ENCODE assay signal across 1 cellular context in genomic region chr7:1290262-1291039, GRCh38.
TF ChIP-seq lines count a peak whose summit lies in the region.

No MANE protein-coding gene starts in this region.

TF ChIP-seq in H1, 55 proteins besides CTCF, POLR2A, EP300 and RAD21:
- TF ChIP-seq GTF2F1 (IDR thresholded peaks at IDR 0.05; ENCODE audit: borderline replicate concordance, low read depth, low read length): no peak
- TF ChIP-seq, protein P1, sequence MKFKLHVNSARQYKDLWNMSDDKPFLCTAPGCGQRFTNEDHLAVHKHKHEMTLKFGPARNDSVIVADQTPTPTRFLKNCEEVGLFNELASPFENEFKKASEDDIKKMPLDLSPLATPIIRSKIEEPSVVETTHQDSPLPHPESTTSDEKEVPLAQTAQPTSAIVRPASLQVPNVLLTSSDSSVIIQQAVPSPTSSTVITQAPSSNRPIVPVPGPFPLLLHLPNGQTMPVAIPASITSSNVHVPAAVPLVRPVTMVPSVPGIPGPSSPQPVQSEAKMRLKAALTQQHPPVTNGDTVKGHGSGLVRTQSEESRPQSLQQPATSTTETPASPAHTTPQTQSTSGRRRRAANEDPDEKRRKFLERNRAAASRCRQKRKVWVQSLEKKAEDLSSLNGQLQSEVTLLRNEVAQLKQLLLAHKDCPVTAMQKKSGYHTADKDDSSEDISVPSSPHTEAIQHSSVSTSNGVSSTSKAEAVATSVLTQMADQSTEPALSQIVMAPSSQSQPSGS (IDR thresholded peaks at IDR 0.05; ENCODE audit: low read length): no peak
- no peak for TF ChIP-seq GABPA (IDR thresholded peaks at IDR 0.05; ENCODE audit: borderline replicate concordance, insufficient read depth, low read length)
- no peak for TF ChIP-seq SIRT6 (IDR thresholded peaks at IDR 0.05; ENCODE audit: low read length)
- TF ChIP-seq USF2 (IDR thresholded peaks at IDR 0.05; ENCODE audit: low read length): peak; percentile 27
- no peak for TF ChIP-seq SP4 (IDR thresholded peaks at IDR 0.05; ENCODE audit: low read length)
- no peak for TF ChIP-seq POU5F1 (IDR thresholded peaks at IDR 0.05; ENCODE audit: low read depth, low read length)
- TF ChIP-seq FOSL1 (IDR thresholded peaks at IDR 0.05; ENCODE audit: insufficient read depth, low read depth, low read length): no peak
- TF ChIP-seq KDM5A (IDR thresholded peaks at IDR 0.05; ENCODE audit: low read length): no peak
- peak; percentile 63; the same call in 1 of the 2 replicates for TF ChIP-seq CREB1 (IDR thresholded peaks at IDR 0.05)
- no peak for TF ChIP-seq CHD1 (IDR thresholded peaks at IDR 0.05; ENCODE audit: low read depth, low read length)
- TF ChIP-seq NRF1 (IDR thresholded peaks at IDR 0.05; ENCODE audit: low read depth, low read length): no peak
- 0 out of 2 replicates have a peak, but pooled peaks have one; percentile 37 for TF ChIP-seq YY1 (IDR thresholded peaks at IDR 0.05; ENCODE audit: low read depth, low read length)
- peak; percentile 72 for TF ChIP-seq ASH2L (IDR thresholded peaks at IDR 0.05; ENCODE audit: low read length)
- no peak for TF ChIP-seq SIX5 (IDR thresholded peaks at IDR 0.05; ENCODE audit: low read depth, low read length)
- TF ChIP-seq TAF1 (IDR thresholded peaks at IDR 0.05; ENCODE audit: low read depth, low read length): no peak
- TF ChIP-seq EGR1 (IDR thresholded peaks at IDR 0.05; ENCODE audit: borderline replicate concordance, low read depth, low read length): no peak
- TF ChIP-seq CHD2 (IDR thresholded peaks at IDR 0.05; ENCODE audit: low read length): no peak
- no peak for TF ChIP-seq SP2 (IDR thresholded peaks at IDR 0.05; ENCODE audit: low read length)
- TF ChIP-seq KDM1A (IDR thresholded peaks at IDR 0.05; ENCODE audit: borderline replicate concordance, low read length): no peak
- TF ChIP-seq TAF7 (optimal IDR thresholded peaks at IDR 0.05; ENCODE audit: borderline replicate concordance, low read depth, low read length): no peak
- no peak for TF ChIP-seq BRCA1 (IDR thresholded peaks at IDR 0.05; ENCODE audit: low read depth, low read length)
- TF ChIP-seq KDM4A (IDR thresholded peaks at IDR 0.05; ENCODE audit: low read depth, low read length, severe bottlenecking): peak; percentile 56
- TF ChIP-seq RXRA (IDR thresholded peaks at IDR 0.05; ENCODE audit: insufficient read depth, low read depth, low read length): no peak
- TF ChIP-seq SP1 (IDR thresholded peaks at IDR 0.05; ENCODE audit: low read depth, low read length): no peak
- TF ChIP-seq, protein P2, sequence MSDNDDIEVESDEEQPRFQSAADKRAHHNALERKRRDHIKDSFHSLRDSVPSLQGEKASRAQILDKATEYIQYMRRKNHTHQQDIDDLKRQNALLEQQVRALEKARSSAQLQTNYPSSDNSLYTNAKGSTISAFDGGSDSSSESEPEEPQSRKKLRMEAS (IDR thresholded peaks at IDR 0.05): no peak; the same call in 1 of the 2 replicates
- TF ChIP-seq SAP30 (IDR thresholded peaks at IDR 0.05; ENCODE audit: insufficient read depth, insufficient replicate concordance, low read length): no peak
- no peak for TF ChIP-seq ZNF274 (IDR thresholded peaks at IDR 0.05; ENCODE audit: borderline replicate concordance, extremely low read depth, low read length)
- no peak for TF ChIP-seq SRF (IDR thresholded peaks at IDR 0.05; ENCODE audit: low read depth, low read length)
- no peak for TF ChIP-seq NANOG (IDR thresholded peaks at IDR 0.05; ENCODE audit: insufficient read depth, low read depth, low read length, poor library complexity, severe bottlenecking)
- TF ChIP-seq, protein P3, sequence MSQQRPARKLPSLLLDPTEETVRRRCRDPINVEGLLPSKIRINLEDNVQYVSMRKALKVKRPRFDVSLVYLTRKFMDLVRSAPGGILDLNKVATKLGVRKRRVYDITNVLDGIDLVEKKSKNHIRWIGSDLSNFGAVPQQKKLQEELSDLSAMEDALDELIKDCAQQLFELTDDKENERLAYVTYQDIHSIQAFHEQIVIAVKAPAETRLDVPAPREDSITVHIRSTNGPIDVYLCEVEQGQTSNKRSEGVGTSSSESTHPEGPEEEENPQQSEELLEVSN (IDR thresholded peaks at IDR 0.05): no peak
- no peak for TF ChIP-seq CTBP2 (IDR thresholded peaks at IDR 0.05; ENCODE audit: borderline replicate concordance, insufficient read depth, insufficient read length, low read length)
- no peak for TF ChIP-seq CBX8 (IDR thresholded peaks at IDR 0.05; ENCODE audit: borderline replicate concordance, low read depth, low read length)
- TF ChIP-seq EZH2 (IDR thresholded peaks at IDR 0.05; ENCODE audit: low read depth, low read length, severe bottlenecking): peak; percentile 21
- TF ChIP-seq RFX5 (IDR thresholded peaks at IDR 0.05; ENCODE audit: borderline replicate concordance, low read depth, low read length): no peak
- no peak for TF ChIP-seq TBP (IDR thresholded peaks at IDR 0.05; ENCODE audit: low read depth, low read length)
- no peak for TF ChIP-seq RNF2 (IDR thresholded peaks at IDR 0.05; ENCODE audit: borderline replicate concordance, low read depth, low read length, missing control alignments, poor library complexity, severe bottlenecking)
- TF ChIP-seq SUZ12 (IDR thresholded peaks at IDR 0.05; ENCODE audit: low read length): peak; percentile 21; the same call in 1 of the 2 replicates
- TF ChIP-seq POLR2AphosphoS5 (IDR thresholded peaks at IDR 0.05; ENCODE audit: low read depth, low read length): no peak
- no peak for TF ChIP-seq JUND (IDR thresholded peaks at IDR 0.05; ENCODE audit: low read length)
- TF ChIP-seq BACH1 (IDR thresholded peaks at IDR 0.05; ENCODE audit: low read length): no peak
- no peak for TF ChIP-seq CEBPB (IDR thresholded peaks at IDR 0.05; ENCODE audit: low read depth, low read length)
- no peak for TF ChIP-seq MAFK (IDR thresholded peaks at IDR 0.05; ENCODE audit: low read depth, low read length)
- no peak for TF ChIP-seq ATF3 (IDR thresholded peaks at IDR 0.05; ENCODE audit: insufficient read depth, low read depth, low read length)
- no peak for TF ChIP-seq TCF12 (IDR thresholded peaks at IDR 0.05; ENCODE audit: low read depth, low read length)
- TF ChIP-seq HDAC6 (IDR thresholded peaks at IDR 0.05; ENCODE audit: low read depth, low read length): no peak
- TF ChIP-seq TEAD4 (IDR thresholded peaks at IDR 0.05; ENCODE audit: low read depth, low read length): no peak
- TF ChIP-seq, protein P4, sequence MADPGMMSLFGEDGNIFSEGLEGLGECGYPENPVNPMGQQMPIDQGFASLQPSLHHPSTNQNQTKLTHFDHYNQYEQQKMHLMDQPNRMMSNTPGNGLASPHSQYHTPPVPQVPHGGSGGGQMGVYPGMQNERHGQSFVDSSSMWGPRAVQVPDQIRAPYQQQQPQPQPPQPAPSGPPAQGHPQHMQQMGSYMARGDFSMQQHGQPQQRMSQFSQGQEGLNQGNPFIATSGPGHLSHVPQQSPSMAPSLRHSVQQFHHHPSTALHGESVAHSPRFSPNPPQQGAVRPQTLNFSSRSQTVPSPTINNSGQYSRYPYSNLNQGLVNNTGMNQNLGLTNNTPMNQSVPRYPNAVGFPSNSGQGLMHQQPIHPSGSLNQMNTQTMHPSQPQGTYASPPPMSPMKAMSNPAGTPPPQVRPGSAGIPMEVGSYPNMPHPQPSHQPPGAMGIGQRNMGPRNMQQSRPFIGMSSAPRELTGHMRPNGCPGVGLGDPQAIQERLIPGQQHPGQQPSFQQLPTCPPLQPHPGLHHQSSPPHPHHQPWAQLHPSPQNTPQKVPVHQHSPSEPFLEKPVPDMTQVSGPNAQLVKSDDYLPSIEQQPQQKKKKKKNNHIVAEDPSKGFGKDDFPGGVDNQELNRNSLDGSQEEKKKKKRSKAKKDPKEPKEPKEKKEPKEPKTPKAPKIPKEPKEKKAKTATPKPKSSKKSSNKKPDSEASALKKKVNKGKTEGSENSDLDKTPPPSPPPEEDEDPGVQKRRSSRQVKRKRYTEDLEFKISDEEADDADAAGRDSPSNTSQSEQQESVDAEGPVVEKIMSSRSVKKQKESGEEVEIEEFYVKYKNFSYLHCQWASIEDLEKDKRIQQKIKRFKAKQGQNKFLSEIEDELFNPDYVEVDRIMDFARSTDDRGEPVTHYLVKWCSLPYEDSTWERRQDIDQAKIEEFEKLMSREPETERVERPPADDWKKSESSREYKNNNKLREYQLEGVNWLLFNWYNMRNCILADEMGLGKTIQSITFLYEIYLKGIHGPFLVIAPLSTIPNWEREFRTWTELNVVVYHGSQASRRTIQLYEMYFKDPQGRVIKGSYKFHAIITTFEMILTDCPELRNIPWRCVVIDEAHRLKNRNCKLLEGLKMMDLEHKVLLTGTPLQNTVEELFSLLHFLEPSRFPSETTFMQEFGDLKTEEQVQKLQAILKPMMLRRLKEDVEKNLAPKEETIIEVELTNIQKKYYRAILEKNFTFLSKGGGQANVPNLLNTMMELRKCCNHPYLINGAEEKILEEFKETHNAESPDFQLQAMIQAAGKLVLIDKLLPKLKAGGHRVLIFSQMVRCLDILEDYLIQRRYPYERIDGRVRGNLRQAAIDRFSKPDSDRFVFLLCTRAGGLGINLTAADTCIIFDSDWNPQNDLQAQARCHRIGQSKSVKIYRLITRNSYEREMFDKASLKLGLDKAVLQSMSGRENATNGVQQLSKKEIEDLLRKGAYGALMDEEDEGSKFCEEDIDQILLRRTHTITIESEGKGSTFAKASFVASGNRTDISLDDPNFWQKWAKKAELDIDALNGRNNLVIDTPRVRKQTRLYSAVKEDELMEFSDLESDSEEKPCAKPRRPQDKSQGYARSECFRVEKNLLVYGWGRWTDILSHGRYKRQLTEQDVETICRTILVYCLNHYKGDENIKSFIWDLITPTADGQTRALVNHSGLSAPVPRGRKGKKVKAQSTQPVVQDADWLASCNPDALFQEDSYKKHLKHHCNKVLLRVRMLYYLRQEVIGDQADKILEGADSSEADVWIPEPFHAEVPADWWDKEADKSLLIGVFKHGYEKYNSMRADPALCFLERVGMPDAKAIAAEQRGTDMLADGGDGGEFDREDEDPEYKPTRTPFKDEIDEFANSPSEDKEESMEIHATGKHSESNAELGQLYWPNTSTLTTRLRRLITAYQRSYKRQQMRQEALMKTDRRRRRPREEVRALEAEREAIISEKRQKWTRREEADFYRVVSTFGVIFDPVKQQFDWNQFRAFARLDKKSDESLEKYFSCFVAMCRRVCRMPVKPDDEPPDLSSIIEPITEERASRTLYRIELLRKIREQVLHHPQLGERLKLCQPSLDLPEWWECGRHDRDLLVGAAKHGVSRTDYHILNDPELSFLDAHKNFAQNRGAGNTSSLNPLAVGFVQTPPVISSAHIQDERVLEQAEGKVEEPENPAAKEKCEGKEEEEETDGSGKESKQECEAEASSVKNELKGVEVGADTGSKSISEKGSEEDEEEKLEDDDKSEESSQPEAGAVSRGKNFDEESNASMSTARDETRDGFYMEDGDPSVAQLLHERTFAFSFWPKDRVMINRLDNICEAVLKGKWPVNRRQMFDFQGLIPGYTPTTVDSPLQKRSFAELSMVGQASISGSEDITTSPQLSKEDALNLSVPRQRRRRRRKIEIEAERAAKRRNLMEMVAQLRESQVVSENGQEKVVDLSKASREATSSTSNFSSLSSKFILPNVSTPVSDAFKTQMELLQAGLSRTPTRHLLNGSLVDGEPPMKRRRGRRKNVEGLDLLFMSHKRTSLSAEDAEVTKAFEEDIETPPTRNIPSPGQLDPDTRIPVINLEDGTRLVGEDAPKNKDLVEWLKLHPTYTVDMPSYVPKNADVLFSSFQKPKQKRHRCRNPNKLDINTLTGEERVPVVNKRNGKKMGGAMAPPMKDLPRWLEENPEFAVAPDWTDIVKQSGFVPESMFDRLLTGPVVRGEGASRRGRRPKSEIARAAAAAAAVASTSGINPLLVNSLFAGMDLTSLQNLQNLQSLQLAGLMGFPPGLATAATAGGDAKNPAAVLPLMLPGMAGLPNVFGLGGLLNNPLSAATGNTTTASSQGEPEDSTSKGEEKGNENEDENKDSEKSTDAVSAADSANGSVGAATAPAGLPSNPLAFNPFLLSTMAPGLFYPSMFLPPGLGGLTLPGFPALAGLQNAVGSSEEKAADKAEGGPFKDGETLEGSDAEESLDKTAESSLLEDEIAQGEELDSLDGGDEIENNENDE (IDR thresholded peaks at IDR 0.05; ENCODE audit: insufficient replicate concordance, low read length): no peak
- TF ChIP-seq RBBP5 (IDR thresholded peaks at IDR 0.05; ENCODE audit: borderline replicate concordance, low read depth, low read length): peak; percentile 29; the same call in 1 of the 2 replicates
- no peak for TF ChIP-seq JUN (IDR thresholded peaks at IDR 0.05; ENCODE audit: low read depth, low read length)
- no peak for TF ChIP-seq BCL11A (IDR thresholded peaks at IDR 0.05; ENCODE audit: low read depth in 2 of 2, low read length in 2 of 2)
- no peak for TF ChIP-seq PHF8 (conservative IDR thresholded peaks at IDR 0.05; ENCODE audit: low read depth, low read length)
- TF ChIP-seq SIN3A (conservative IDR thresholded peaks at IDR 0.05 in 1 of 2, IDR thresholded peaks at IDR 0.05 in 1 of 2; ENCODE audit: low read depth in 1 of 2, low read length in 2 of 2): no peak
- TF ChIP-seq HDAC2 (IDR thresholded peaks at IDR 0.05; ENCODE audit: borderline replicate concordance in 1 of 2, low read depth in 2 of 2, low read length in 2 of 2): peak in 1 of 2 experiments; percentile 69; a peak in 1 of 4 replicates
- TF ChIP-seq CBX5 (IDR thresholded peaks at IDR 0.05; ENCODE audit: low read depth, low read length): no peak
